9 cellular contexts compared by ENCODE assay signal in genomic region chr20:49893242-49894072, GRCh38. TPM values are rescaled to one million over a fixed set of nuclear protein-coding genes. Genes with fewer than 3 reads are reported as not detected.
DNase-seq lines count a peak whose midpoint lies in the region; ATAC-seq and TF ChIP-seq lines count a peak whose summit lies in the region.
"Had no signal": no experiment of that assay in that cellular context is flagged by ENCODE, and none has a peak within 500 bp of the region (broad histone marks: within the 10 kb centered on the region; RNA-seq: fewer than 3 reads in every experiment).

No MANE protein-coding gene starts in this region.

- peak overlapping the region; percentile 38 for H3K27ac Mint-ChIP-seq in dendritic cell treated with granulocyte-macrophage colony-stimulating factor and Interleukin-4, amounts not matched to agents 40 ng/mL and 50 ng/mL, for 4 days

- peak; percentile 20 for DNase-seq in GM04503 (ENCODE audit: low read depth)
- DNase-seq in spleen = peak; percentile 42
- DNase-seq in DMS 273 (lab: John Stamatoyannopoulos, UW; ENCODE audit: unreplicated experiment) = no peak

- TF ChIP-seq CTCF in OCI-LY3 (IDR thresholded peaks at IDR 0.05; ENCODE audit: low read depth, low read length) (no peak), spleen (IDR thresholded peaks at IDR 0.05 in 8 of 11, conservative IDR thresholded peaks at IDR 0.05 in 3 of 11) (no peak)

- H3K36me3 ChIP-seq in OCI-LY3 (replicated peaks; ENCODE audit: low read depth, low read length) (peaks cover 13% of the 10 kb centered on the region), spleen (peaks cover 0 to 21% (median 0%) of the 10 kb centered on the region in 6 donors)

- H4K20me1 ChIP-seq in OCI-LY3 (ENCODE audit: insufficient read depth, low read length) = no peaks in the 10 kb centered on the region

- H3K4me2 ChIP-seq in OCI-LY3 (ENCODE audit: low read length) = peak overlapping the region; percentile 95

- H3K4me1 ChIP-seq in OCI-LY3 (ENCODE audit: low read length) (peaks cover 47% of the 10 kb centered on the region), spleen (peaks cover 25 to 85% (median 69%) of the 10 kb centered on the region in 6 donors)

- TF ChIP-seq POLR2A in spleen (IDR thresholded peaks at IDR 0.05) (no peak), GM18505 (IDR thresholded peaks at IDR 0.05; ENCODE audit: borderline replicate concordance, extremely low read depth, insufficient read depth, insufficient read length) (no peak)

- H3K4me1 Mint-ChIP-seq in dendritic cell treated with granulocyte-macrophage colony-stimulating factor and Interleukin-4, amounts not matched to agents 40 ng/mL and 50 ng/mL, for 4 days (ENCODE audit: low read depth) = peaks cover 89% of the 10 kb centered on the region

- H3K27ac ChIP-seq in OCI-LY3 (ENCODE audit: low read length) = peak overlapping the region; percentile 89
- H3K27ac ChIP-seq in spleen = peak overlapping the region in 6 of 8 donors; percentile 51 to 93 (median 81)
- H3K27ac ChIP-seq: SJSA1 had no signal

- no peaks in the 10 kb centered on the region for H3K27me3 ChIP-seq in OCI-LY3 (ENCODE audit: low read depth, low read length)
- H3K27me3 ChIP-seq in spleen (replicated peaks in 1 of 7) = no peaks in the 10 kb centered on the region
- H3K27me3 ChIP-seq: SJSA1 had no signal

- 64 to 75% (median 68%) methylated on average over 12 of the region's 12 CpGs for WGBS in spleen, 5 donors

- intact Hi-C loops in dendritic cell treated with granulocyte-macrophage colony-stimulating factor and Interleukin-4, amounts not matched to agents 40 ng/mL and 50 ng/mL, for 4 days (cut with micrococcal nuclease) = no loop called here
- intact Hi-C loops in spleen (cut with DNase I; ENCODE audit: low total_unique reads) = no loop called here

- H3K4me3 Mint-ChIP-seq in dendritic cell treated with granulocyte-macrophage colony-stimulating factor and Interleukin-4, amounts not matched to agents 40 ng/mL and 50 ng/mL, for 4 days = peak overlapping the region; percentile 17

- peaks cover 16% of the 10 kb centered on the region for H3K36me3 Mint-ChIP-seq in dendritic cell treated with granulocyte-macrophage colony-stimulating factor and Interleukin-4, amounts not matched to agents 40 ng/mL and 50 ng/mL, for 4 days (ENCODE audit: low read depth)

- no peak for ATAC-seq in GM18505 (IDR thresholded peaks at IDR 0.05; ENCODE audit: unreplicated experiment)
- no peak for ATAC-seq in GM18511 (IDR thresholded peaks at IDR 0.05; ENCODE audit: unreplicated experiment)
- no peak for ATAC-seq in HG02852 (IDR thresholded peaks at IDR 0.05; ENCODE audit: unreplicated experiment)

- no peaks in the 10 kb centered on the region for H3K27me3 Mint-ChIP-seq in dendritic cell treated with granulocyte-macrophage colony-stimulating factor and Interleukin-4, amounts not matched to agents 40 ng/mL and 50 ng/mL, for 4 days

- no peak overlapping the region for H2AFZ ChIP-seq in OCI-LY3 (ENCODE audit: low read depth, low read length)

- H3K9ac ChIP-seq in OCI-LY3 (ENCODE audit: low read length) = peak overlapping the region; percentile 75

- H3K4me3 ChIP-seq in OCI-LY3 (ENCODE audit: low read length) (peak overlapping the region; percentile 71), spleen (peak overlapping the region in 1 of 8 donors; percentile 2)
- H3K4me3 ChIP-seq: SJSA1 had no signal

- H3K79me2 ChIP-seq in OCI-LY3 (ENCODE audit: low read length) = peaks cover 20% of the 10 kb centered on the region; the same call in 1 of the 2 replicates

- H3K9me3 ChIP-seq in OCI-LY3 (ENCODE audit: insufficient read depth, low read length) = no peaks in the 10 kb centered on the region
- no peaks in the 10 kb centered on the region for H3K9me3 ChIP-seq in spleen
- H3K9me3 ChIP-seq: SJSA1 had no signal

- H3K9me3 Mint-ChIP-seq in dendritic cell treated with granulocyte-macrophage colony-stimulating factor and Interleukin-4, amounts not matched to agents 40 ng/mL and 50 ng/mL, for 4 days = no peaks in the 10 kb centered on the region

RNA-seq across cellular contexts. Expression of gene SPATA2, which starts 21.9 kb away (rescaled TPM):
- total RNA-seq in spleen = 10 to 100 TPM; 11.2 to 33.2 (median 17.2) TPM
- polyA plus RNA-seq in spleen = 1 to 10 TPM; 2.9 to 8.0 (median 4.1) TPM

RNA-seq across cellular contexts. Expression of gene RNF114, which starts 42.7 kb away (rescaled TPM):
- 100 to 1,000 TPM in 6 of 7 donors, 10 to 100 TPM in 1; 96.5 to 246 (median 113) TPM for total RNA-seq in spleen
- polyA plus RNA-seq in spleen = 10 to 100 TPM; 35.5 to 62.0 (median 37.6) TPM
